18 cellular contexts compared by ENCODE assay signal in genomic region chr11:82757660-82758301, GRCh38. TPM values are rescaled to one million over a fixed set of nuclear protein-coding genes. Genes with fewer than 3 reads are reported as not detected.
DNase-seq lines count a peak whose midpoint lies in the region; ATAC-seq, FAIRE-seq and TF ChIP-seq lines count a peak whose summit lies in the region.
"Had no signal": no experiment of that assay in that cellular context is flagged by ENCODE, and none has a peak within 500 bp of the region (broad histone marks: within the 10 kb centered on the region; RNA-seq: fewer than 3 reads in every experiment).

No MANE protein-coding gene starts in this region.

- no peak for DNase-seq in CD8-positive, alpha-beta T cell
- DNase-seq in nephron progenitor cell (no peak), kidney (no peak)
- DNase-seq in activated T-helper 1 cell treated with anti-CD3 and anti-CD28 coated beads, Interleukin-12 subunit alpha, Interleukin-12 subunit beta, Interleukin-2, Interleukin-4 antibody, amounts not matched to agents 30 ng/mL and 10 ng/mL and 1 ng/mL, durations not matched to agents 14 hours and 24 hours and 36 hours (ENCODE audit: low spot score): no peak
- DNase-seq: activated CD8-positive, alpha-beta memory T cell treated with anti-CD3 and anti-CD28 coated beads for 24 hours; activated gamma-delta T cell; BE2C; effector memory CD8-positive, alpha-beta T cell; NCI-H1092 treated with DMSO at 0.1 percent for 48 hours; NCI-H2227 treated with DMSO at 0.1 percent for 48 hours; stimulated activated CD4-positive, alpha-beta T cell treated with anti-CD3 and anti-CD28 coated beads, Interleukin-4, amount 100 ng/mL, for 4 hours had no signal

- intact Hi-C loops in CD8-positive, alpha-beta T cell (cut with DNase I, micrococcal nuclease): no loop called here
- intact Hi-C loops in kidney (cut with DNase I): no loop called here
- intact Hi-C loops in activated T-helper 1 cell treated with anti-CD3 and anti-CD28 coated beads, Interleukin-12 subunit alpha, Interleukin-12 subunit beta, Interleukin-2, Interleukin-4 antibody, amounts not matched to agents 30 ng/mL and 10 ng/mL and 1 ng/mL, durations not matched to agents 14 hours and 24 hours and 36 hours (cut with micrococcal nuclease): no loop called here

- H3K36me3 Mint-ChIP-seq in CD8-positive, alpha-beta T cell: no peaks in the 10 kb centered on the region
- no peaks in the 10 kb centered on the region for H3K36me3 Mint-ChIP-seq in nephron progenitor cell (ENCODE audit: low read depth)
- no peaks in the 10 kb centered on the region for H3K36me3 Mint-ChIP-seq in activated T-helper 1 cell treated with anti-CD3 and anti-CD28 coated beads, Interleukin-12 subunit alpha, Interleukin-12 subunit beta, Interleukin-2, Interleukin-4 antibody, amounts not matched to agents 30 ng/mL and 10 ng/mL and 1 ng/mL, durations not matched to agents 14 hours and 24 hours and 36 hours (ENCODE audit: low read depth)

- H3K4me3 ChIP-seq in CD8-positive, alpha-beta T cell (ENCODE audit: low read depth, low read length): peak overlapping the region; percentile 37
- no peak overlapping the region for H3K4me3 ChIP-seq in kidney (ENCODE audit: low read length in 2 of 2)
- H3K4me3 ChIP-seq: breast epithelium had no signal

- CTCF ChIA-PET in CD8-positive, alpha-beta T cell (lab: Charles Lee): interaction anchor here (1.4 kb wide), 1 partner anchor 40 kb away, joined by 3 read pairs; no protein-coding TSS in a partner anchor

- peaks cover 2% of the 10 kb centered on the region for H3K27me3 Mint-ChIP-seq in CD8-positive, alpha-beta T cell (ENCODE audit: low read depth)
- no peaks in the 10 kb centered on the region for H3K27me3 Mint-ChIP-seq in nephron progenitor cell (ENCODE audit: low read depth, poor library complexity)
- peaks cover 8% of the 10 kb centered on the region for H3K27me3 Mint-ChIP-seq in activated T-helper 1 cell treated with anti-CD3 and anti-CD28 coated beads, Interleukin-12 subunit alpha, Interleukin-12 subunit beta, Interleukin-2, Interleukin-4 antibody, amounts not matched to agents 30 ng/mL and 10 ng/mL and 1 ng/mL, durations not matched to agents 14 hours and 24 hours and 36 hours (ENCODE audit: insufficient read depth)

- no peak for FAIRE-seq in kidney (lab: Jason Lieb, UNC)
- FAIRE-seq: TTC549, urothelium cell line had no signal

- H3K36me3 ChIP-seq in CD8-positive, alpha-beta T cell (ENCODE audit: insufficient read depth, low read length): no peaks in the 10 kb centered on the region
- no peaks in the 10 kb centered on the region for H3K36me3 ChIP-seq in kidney (ENCODE audit: control insufficient read depth in 1 of 2, insufficient read depth in 2 of 2, low read length in 2 of 2)
- H3K36me3 ChIP-seq: BE2C, breast epithelium had no signal

- no peak overlapping the region for H3K27ac Mint-ChIP-seq in CD8-positive, alpha-beta T cell
- H3K27ac Mint-ChIP-seq in nephron progenitor cell: peak overlapping the region; percentile 49
- H3K27ac Mint-ChIP-seq in activated T-helper 1 cell treated with anti-CD3 and anti-CD28 coated beads, Interleukin-12 subunit alpha, Interleukin-12 subunit beta, Interleukin-2, Interleukin-4 antibody, amounts not matched to agents 30 ng/mL and 10 ng/mL and 1 ng/mL, durations not matched to agents 14 hours and 24 hours and 36 hours: no peak overlapping the region

- H3K4me1 ChIP-seq in CD8-positive, alpha-beta T cell (ENCODE audit: insufficient read depth, low read length): peaks cover 18% of the 10 kb centered on the region
- peaks cover 0 to 5% of the 10 kb centered on the region in 2 donors for H3K4me1 ChIP-seq in kidney (ENCODE audit: control insufficient read depth in 1 of 2, insufficient read depth in 1 of 2, low read depth in 1 of 2, low read length in 2 of 2)
- H3K4me1 ChIP-seq: BE2C, breast epithelium had no signal

- no peaks in the 10 kb centered on the region for H3K9me3 ChIP-seq in CD8-positive, alpha-beta T cell (ENCODE audit: low read length)
- H3K9me3 ChIP-seq in kidney (ENCODE audit: control insufficient read depth in 1 of 2, low read length in 2 of 2): no peaks in the 10 kb centered on the region
- H3K9me3 ChIP-seq: BE2C, breast epithelium had no signal

- no peaks in the 10 kb centered on the region for H3K9me3 Mint-ChIP-seq in CD8-positive, alpha-beta T cell
- H3K9me3 Mint-ChIP-seq in nephron progenitor cell: no peaks in the 10 kb centered on the region
- no peaks in the 10 kb centered on the region for H3K9me3 Mint-ChIP-seq in activated T-helper 1 cell treated with anti-CD3 and anti-CD28 coated beads, Interleukin-12 subunit alpha, Interleukin-12 subunit beta, Interleukin-2, Interleukin-4 antibody, amounts not matched to agents 30 ng/mL and 10 ng/mL and 1 ng/mL, durations not matched to agents 14 hours and 24 hours and 36 hours
- H3K9me3 Mint-ChIP-seq: effector memory CD8-positive, alpha-beta T cell had no signal

- H3K27me3 ChIP-seq in CD8-positive, alpha-beta T cell (ENCODE audit: insufficient read depth, low read length): no peaks in the 10 kb centered on the region
- H3K27me3 ChIP-seq: BE2C, breast epithelium had no signal

- H3K4me3 Mint-ChIP-seq in CD8-positive, alpha-beta T cell: peak overlapping the region; percentile 62
- H3K4me3 Mint-ChIP-seq in nephron progenitor cell: no peak overlapping the region
- no peak overlapping the region for H3K4me3 Mint-ChIP-seq in activated T-helper 1 cell treated with anti-CD3 and anti-CD28 coated beads, Interleukin-12 subunit alpha, Interleukin-12 subunit beta, Interleukin-2, Interleukin-4 antibody, amounts not matched to agents 30 ng/mL and 10 ng/mL and 1 ng/mL, durations not matched to agents 14 hours and 24 hours and 36 hours

- no peak for TF ChIP-seq CTCF in CD8-positive, alpha-beta T cell (IDR thresholded peaks at IDR 0.05)
- no peak for TF ChIP-seq CTCF in nephron progenitor cell (IDR thresholded peaks at IDR 0.05)
- no peak for TF ChIP-seq CTCF in kidney (IDR thresholded peaks at IDR 0.05; ENCODE audit: borderline replicate concordance, extremely low read depth, insufficient read depth)

- no peak for ATAC-seq in CD8-positive, alpha-beta T cell
- ATAC-seq in GM21360 (IDR thresholded peaks at IDR 0.05; ENCODE audit: unreplicated experiment) (peak; percentile 41), HG02623 (IDR thresholded peaks at IDR 0.05; ENCODE audit: unreplicated experiment) (no peak), GM18505 (IDR thresholded peaks at IDR 0.05; ENCODE audit: unreplicated experiment) (no peak)
- ATAC-seq: effector memory CD8-positive, alpha-beta T cell had no signal

- H3K4me1 Mint-ChIP-seq in CD8-positive, alpha-beta T cell (ENCODE audit: low read depth): peaks cover 19% of the 10 kb centered on the region
- H3K4me1 Mint-ChIP-seq in nephron progenitor cell: peaks cover 8% of the 10 kb centered on the region
- H3K4me1 Mint-ChIP-seq in activated T-helper 1 cell treated with anti-CD3 and anti-CD28 coated beads, Interleukin-12 subunit alpha, Interleukin-12 subunit beta, Interleukin-2, Interleukin-4 antibody, amounts not matched to agents 30 ng/mL and 10 ng/mL and 1 ng/mL, durations not matched to agents 14 hours and 24 hours and 36 hours (ENCODE audit: low read depth): peaks cover 13% of the 10 kb centered on the region

- POLR2A ChIA-PET in CD8-positive, alpha-beta T cell (lab: Charles Lee): interaction anchor here (1.5 kb wide), 1 partner anchor 10 kb away, joined by 4 read pairs; no protein-coding TSS in a partner anchor

- no peak for TF ChIP-seq POLR2A in GM18505 (IDR thresholded peaks at IDR 0.05; ENCODE audit: borderline replicate concordance, extremely low read depth, insufficient read depth, insufficient read length)

- H3K27ac ChIP-seq in CD8-positive, alpha-beta T cell (ENCODE audit: low read depth, low read length): no peak overlapping the region
- H3K27ac ChIP-seq in angular gyrus (ENCODE audit: low read depth, low read length) (peak overlapping the region; percentile 49), kidney (ENCODE audit: low read depth in 2 of 2, low read length in 2 of 2) (no peak overlapping the region)
- H3K27ac ChIP-seq: breast epithelium had no signal

- H3K9ac ChIP-seq in kidney (ENCODE audit: low read length in 2 of 2): no peak overlapping the region

RNA-seq across cellular contexts. Expression of gene FAM181B, which starts 24.1 kb away (rescaled TPM):
- total RNA-seq in CD8-positive, alpha-beta T cell: not detected
- 1.3 TPM for total RNA-seq in kidney
- 0.97 TPM for polyA plus RNA-seq in kidney (ENCODE audit: insufficient read depth, low read depth, low replicate concordance)
- total RNA-seq in activated T-helper 1 cell treated with anti-CD3 and anti-CD28 coated beads, Interleukin-12 subunit alpha, Interleukin-12 subunit beta, Interleukin-2, Interleukin-4 antibody, amounts not matched to agents 30 ng/mL and 10 ng/mL and 1 ng/mL, durations not matched to agents 14 hours and 24 hours and 36 hours: not detected in 2 replicates
